21 cellular contexts compared by ENCODE assay signal in genomic region chr14:99938376-99938775, GRCh38.
"Had no signal": no experiment of that assay in that cellular context is flagged by ENCODE, and none has a peak within 500 bp of the region (broad histone marks: within the 10 kb centered on the region; RNA-seq: fewer than 3 reads in every experiment).

No MANE protein-coding gene starts in this region.

- H3K27ac ChIP-seq: colonic mucosa, gastrocnemius medialis, left ventricle myocardium inferior, lower lobe of right lung, parathyroid adenoma, psoas muscle, spleen, tibial nerve, upper lobe of right lung, vagina had no signal

- DNase-seq: colonic mucosa; dermis blood vessel endothelial cell; gastrocnemius medialis; kidney; left cardiac atrium; left ventricle myocardium inferior; lower lobe of right lung; naive thymus-derived CD4-positive, alpha-beta T cell; nephron progenitor cell; psoas muscle; retina; spleen; stimulated activated CD4-positive, alpha-beta T cell treated with anti-CD3 and anti-CD28 coated beads, Interleukin-15, amount 100 ng/mL, for 24 hours; stimulated activated CD4-positive, alpha-beta T cell treated with anti-CD3 and anti-CD28 coated beads, Interleukin-1b, Interleukin-23, amount 100 ng/mL, for 48 hours; stimulated activated CD4-positive, alpha-beta T cell treated with anti-CD3 and anti-CD28 coated beads, Interleukin-4, amount 100 ng/mL, for 24 hours; upper lobe of right lung had no signal

- H3K4me1 ChIP-seq: colonic mucosa, gastrocnemius medialis, left ventricle myocardium inferior, lower lobe of right lung, parathyroid adenoma, psoas muscle, spleen, tibial nerve, upper lobe of right lung had no signal

- H3K36me3 ChIP-seq: colonic mucosa had no signal

- H3K27me3 ChIP-seq: colonic mucosa, gastrocnemius medialis, tibial nerve, upper lobe of right lung, vagina had no signal

- H2AFZ ChIP-seq: parathyroid adenoma had no signal

- H3K9me3 ChIP-seq: colonic mucosa, gastrocnemius medialis, left ventricle myocardium inferior, lower lobe of right lung, psoas muscle, spleen, tibial nerve, upper lobe of right lung, vagina had no signal

- ATAC-seq: gastrocnemius medialis; left cardiac atrium; lower lobe of right lung; naive thymus-derived CD4-positive, alpha-beta T cell; psoas muscle; sciatic nerve; stimulated activated memory B cell treated with anti-CD40 and anti-IgM and Interleukin-4, amounts not matched to agents 10 μg/mL and 1 μg/mL and 100 μg/mL, for 72 hours; upper lobe of right lung had no signal

- H3K9ac ChIP-seq: parathyroid adenoma had no signal

- FAIRE-seq: kidney had no signal

- H3K4me3 ChIP-seq: colonic mucosa, gastrocnemius medialis, left ventricle myocardium inferior, lower lobe of right lung, psoas muscle, spleen, tibial nerve, upper lobe of right lung, vagina had no signal

- H3K79me2 ChIP-seq: parathyroid adenoma had no signal
